ENCODE assay signal across 11 cellular contexts in genomic region chr1:226967665-226968064, GRCh38. TPM values are rescaled to one million over a fixed set of nuclear protein-coding genes. Genes with fewer than 3 reads are reported as not detected.
A peak's percentile ranks its signal among the peaks of the same experiment; 100 is the strongest.
DNase-seq lines count a peak whose midpoint lies in the region; ATAC-seq and TF ChIP-seq lines count a peak whose summit lies in the region.
"Had no signal": no experiment of that assay in that cellular context is flagged by ENCODE, and none has a peak within 500 bp of the region (broad histone marks: within the 10 kb centered on the region; RNA-seq: fewer than 3 reads in every experiment).

No MANE protein-coding gene starts in this region.

- TF ChIP-seq POLR2A in sigmoid colon (IDR thresholded peaks at IDR 0.05), result no peak

- no peak for TF ChIP-seq EP300 in sigmoid colon (IDR thresholded peaks at IDR 0.05)

- DNase-seq in LHCN-M2 (ENCODE audit: low read depth) (peak; percentile 92), amniotic epithelial cell (ENCODE audit: low read depth) (peak; percentile 93), foreskin keratinocyte (peak; percentile 34 to 61), sigmoid colon (peak; percentile 81), HuH-7.5 (ENCODE audit: low spot score) (no peak)
- DNase-seq: cortex of kidney, NCI-H1436 treated with DMSO at 0.1 percent for 48 hours, NCI-H82 had no signal

- H3K27ac ChIP-seq in foreskin keratinocyte (no peak overlapping the region), sigmoid colon (peak overlapping the region in 3 of 4 donors; percentile 37 to 61 (median 41))
- H3K27ac ChIP-seq: SJSA1 had no signal

- peaks cover 9 to 45% (median 18%) of the 10 kb centered on the region in 4 donors for H3K36me3 ChIP-seq in sigmoid colon
- H3K36me3 ChIP-seq: SJSA1 had no signal

- 86 to 92% methylated on average over 3 of the region's 3 CpGs for WGBS in sigmoid colon, 2 donors

- intact Hi-C loops in sigmoid colon (cut with DNase I), result no loop called here

- H3K27me3 ChIP-seq in foreskin keratinocyte (no peaks in the 10 kb centered on the region), sigmoid colon (no peaks in the 10 kb centered on the region)
- H3K27me3 ChIP-seq: SJSA1 had no signal

- ATAC-seq in foreskin keratinocyte (peak; percentile 44), HG02981 (IDR thresholded peaks at IDR 0.05; ENCODE audit: unreplicated experiment) (no peak), HG02759 (IDR thresholded peaks at IDR 0.05; ENCODE audit: unreplicated experiment) (no peak)

- no peak overlapping the region for H3K4me3 ChIP-seq in sigmoid colon
- H3K4me3 ChIP-seq: SJSA1 had no signal

- no peaks in the 10 kb centered on the region for H3K9me3 ChIP-seq in sigmoid colon

- no peaks in the 10 kb centered on the region for H3K4me1 ChIP-seq in foreskin keratinocyte
- H3K4me1 ChIP-seq in sigmoid colon, result peaks cover 0 to 26% (median 16%) of the 10 kb centered on the region in 4 donors
- H3K4me1 ChIP-seq: SJSA1 had no signal

- TF ChIP-seq CTCF in foreskin keratinocyte (conservative IDR thresholded peaks at IDR 0.05), result no peak
- TF ChIP-seq CTCF in sigmoid colon (IDR thresholded peaks at IDR 0.05), result no peak

RNA-seq across cellular contexts. Expression of gene COQ8A, which starts 27.6 kb away (rescaled TPM):
- total RNA-seq in LHCN-M2 (2014; rRNA removed) (6.3 and 8.7 TPM in 2 replicates), foreskin keratinocyte (4.0 and 4.5 TPM in 2 replicates), sigmoid colon (100 to 1,000 TPM in 2 of 4 donors, 10 to 100 TPM in 2; 57.8 to 129 (median 91.6) TPM)
- polyA plus RNA-seq in LHCN-M2 (2012), result 3.0 TPM
- polyA plus RNA-seq in foreskin keratinocyte (3.6 and 4.6 TPM in 2 replicates), sigmoid colon (10 to 100 TPM; 20.3 to 60.2 (median 20.4) TPM)
